1 cellular context compared by ENCODE assay signal in the genomic region with DNA sequence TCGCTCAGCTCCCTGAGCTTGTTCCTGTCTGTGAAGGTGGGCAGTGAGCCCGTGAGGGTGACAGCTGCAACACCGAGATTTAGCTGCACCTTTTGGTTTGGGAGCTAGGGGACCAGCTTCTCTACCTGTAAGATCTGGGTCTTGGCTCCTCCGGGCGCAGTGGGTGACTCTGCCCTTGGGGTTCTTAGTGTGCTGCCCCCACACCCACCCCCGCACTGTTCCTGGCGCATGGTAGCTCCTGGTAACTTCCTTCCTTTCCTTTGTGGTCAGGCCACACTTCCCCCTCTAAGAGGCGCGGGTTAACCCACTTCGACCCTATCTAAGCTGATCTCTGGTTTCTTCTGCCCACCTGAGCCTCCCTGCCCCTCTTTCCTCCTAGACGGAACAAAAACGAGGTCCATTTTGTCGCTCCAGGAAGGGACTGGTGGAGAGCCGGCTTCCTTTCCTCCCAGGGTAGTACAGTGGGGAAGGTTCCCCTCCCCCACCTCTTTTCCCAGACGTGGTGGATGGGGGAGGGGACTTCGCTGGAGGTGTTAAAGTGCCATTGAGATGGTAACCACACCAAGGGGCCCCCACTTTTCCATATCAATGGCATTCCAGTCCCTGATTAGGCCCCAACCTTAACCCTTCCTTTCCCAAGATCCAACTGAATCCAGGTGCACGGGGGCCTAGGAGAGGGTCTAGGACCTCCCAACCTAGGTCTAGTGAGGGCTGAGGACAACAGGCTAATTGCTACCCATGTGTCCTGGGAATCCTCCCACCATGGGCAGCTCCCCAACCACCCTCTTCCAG.
TF ChIP-seq lines count a peak whose summit lies in the region.

No MANE protein-coding gene starts in this region.

TF ChIP-seq in GM12878, 131 proteins besides CTCF, POLR2A, EP300 and RAD21:
- TF ChIP-seq, protein P1, sequence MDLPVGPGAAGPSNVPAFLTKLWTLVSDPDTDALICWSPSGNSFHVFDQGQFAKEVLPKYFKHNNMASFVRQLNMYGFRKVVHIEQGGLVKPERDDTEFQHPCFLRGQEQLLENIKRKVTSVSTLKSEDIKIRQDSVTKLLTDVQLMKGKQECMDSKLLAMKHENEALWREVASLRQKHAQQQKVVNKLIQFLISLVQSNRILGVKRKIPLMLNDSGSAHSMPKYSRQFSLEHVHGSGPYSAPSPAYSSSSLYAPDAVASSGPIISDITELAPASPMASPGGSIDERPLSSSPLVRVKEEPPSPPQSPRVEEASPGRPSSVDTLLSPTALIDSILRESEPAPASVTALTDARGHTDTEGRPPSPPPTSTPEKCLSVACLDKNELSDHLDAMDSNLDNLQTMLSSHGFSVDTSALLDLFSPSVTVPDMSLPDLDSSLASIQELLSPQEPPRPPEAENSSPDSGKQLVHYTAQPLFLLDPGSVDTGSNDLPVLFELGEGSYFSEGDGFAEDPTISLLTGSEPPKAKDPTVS (IDR thresholded peaks at IDR 0.05; ENCODE audit: low read depth, low read length): no peak
- TF ChIP-seq, protein P2, sequence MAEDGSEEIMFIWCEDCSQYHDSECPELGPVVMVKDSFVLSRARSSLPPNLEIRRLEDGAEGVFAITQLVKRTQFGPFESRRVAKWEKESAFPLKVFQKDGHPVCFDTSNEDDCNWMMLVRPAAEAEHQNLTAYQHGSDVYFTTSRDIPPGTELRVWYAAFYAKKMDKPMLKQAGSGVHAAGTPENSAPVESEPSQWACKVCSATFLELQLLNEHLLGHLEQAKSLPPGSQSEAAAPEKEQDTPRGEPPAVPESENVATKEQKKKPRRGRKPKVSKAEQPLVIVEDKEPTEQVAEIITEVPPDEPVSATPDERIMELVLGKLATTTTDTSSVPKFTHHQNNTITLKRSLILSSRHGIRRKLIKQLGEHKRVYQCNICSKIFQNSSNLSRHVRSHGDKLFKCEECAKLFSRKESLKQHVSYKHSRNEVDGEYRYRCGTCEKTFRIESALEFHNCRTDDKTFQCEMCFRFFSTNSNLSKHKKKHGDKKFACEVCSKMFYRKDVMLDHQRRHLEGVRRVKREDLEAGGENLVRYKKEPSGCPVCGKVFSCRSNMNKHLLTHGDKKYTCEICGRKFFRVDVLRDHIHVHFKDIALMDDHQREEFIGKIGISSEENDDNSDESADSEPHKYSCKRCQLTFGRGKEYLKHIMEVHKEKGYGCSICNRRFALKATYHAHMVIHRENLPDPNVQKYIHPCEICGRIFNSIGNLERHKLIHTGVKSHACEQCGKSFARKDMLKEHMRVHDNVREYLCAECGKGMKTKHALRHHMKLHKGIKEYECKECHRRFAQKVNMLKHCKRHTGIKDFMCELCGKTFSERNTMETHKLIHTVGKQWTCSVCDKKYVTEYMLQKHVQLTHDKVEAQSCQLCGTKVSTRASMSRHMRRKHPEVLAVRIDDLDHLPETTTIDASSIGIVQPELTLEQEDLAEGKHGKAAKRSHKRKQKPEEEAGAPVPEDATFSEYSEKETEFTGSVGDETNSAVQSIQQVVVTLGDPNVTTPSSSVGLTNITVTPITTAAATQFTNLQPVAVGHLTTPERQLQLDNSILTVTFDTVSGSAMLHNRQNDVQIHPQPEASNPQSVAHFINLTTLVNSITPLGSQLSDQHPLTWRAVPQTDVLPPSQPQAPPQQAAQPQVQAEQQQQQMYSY (CRISPR knock-in tag; IDR thresholded peaks at IDR 0.05): no peak
- no peak for TF ChIP-seq JUND (IDR thresholded peaks at IDR 0.05; ENCODE audit: low read depth, low read length)
- no peak for TF ChIP-seq SMAD5 (IDR thresholded peaks at IDR 0.05; ENCODE audit: low read depth)
- TF ChIP-seq, protein P3, sequence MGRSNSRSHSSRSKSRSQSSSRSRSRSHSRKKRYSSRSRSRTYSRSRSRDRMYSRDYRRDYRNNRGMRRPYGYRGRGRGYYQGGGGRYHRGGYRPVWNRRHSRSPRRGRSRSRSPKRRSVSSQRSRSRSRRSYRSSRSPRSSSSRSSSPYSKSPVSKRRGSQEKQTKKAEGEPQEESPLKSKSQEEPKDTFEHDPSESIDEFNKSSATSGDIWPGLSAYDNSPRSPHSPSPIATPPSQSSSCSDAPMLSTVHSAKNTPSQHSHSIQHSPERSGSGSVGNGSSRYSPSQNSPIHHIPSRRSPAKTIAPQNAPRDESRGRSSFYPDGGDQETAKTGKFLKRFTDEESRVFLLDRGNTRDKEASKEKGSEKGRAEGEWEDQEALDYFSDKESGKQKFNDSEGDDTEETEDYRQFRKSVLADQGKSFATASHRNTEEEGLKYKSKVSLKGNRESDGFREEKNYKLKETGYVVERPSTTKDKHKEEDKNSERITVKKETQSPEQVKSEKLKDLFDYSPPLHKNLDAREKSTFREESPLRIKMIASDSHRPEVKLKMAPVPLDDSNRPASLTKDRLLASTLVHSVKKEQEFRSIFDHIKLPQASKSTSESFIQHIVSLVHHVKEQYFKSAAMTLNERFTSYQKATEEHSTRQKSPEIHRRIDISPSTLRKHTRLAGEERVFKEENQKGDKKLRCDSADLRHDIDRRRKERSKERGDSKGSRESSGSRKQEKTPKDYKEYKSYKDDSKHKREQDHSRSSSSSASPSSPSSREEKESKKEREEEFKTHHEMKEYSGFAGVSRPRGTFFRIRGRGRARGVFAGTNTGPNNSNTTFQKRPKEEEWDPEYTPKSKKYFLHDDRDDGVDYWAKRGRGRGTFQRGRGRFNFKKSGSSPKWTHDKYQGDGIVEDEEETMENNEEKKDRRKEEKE (IDR thresholded peaks at IDR 0.05): no peak
- no peak for TF ChIP-seq RB1 (IDR thresholded peaks at IDR 0.05; ENCODE audit: borderline replicate concordance)
- no peak for TF ChIP-seq POLR2AphosphoS2 (IDR thresholded peaks at IDR 0.05; ENCODE audit: low read depth, low read length)
